ENCODE assay signal across 10 cellular contexts in genomic region chr5:109406719-109407118, GRCh38. TPM values are rescaled to one million over a fixed set of nuclear protein-coding genes. Genes with fewer than 3 reads are reported as not detected.
DNase-seq lines count a peak whose midpoint lies in the region; ATAC-seq, FAIRE-seq and TF ChIP-seq lines count a peak whose summit lies in the region.
"Had no signal": no experiment of that assay in that cellular context is flagged by ENCODE, and none has a peak within 500 bp of the region (broad histone marks: within the 10 kb centered on the region; RNA-seq: fewer than 3 reads in every experiment).

No MANE protein-coding gene starts in this region.

- peak overlapping the region in 1 of 3 donors; percentile 59 for H3K27ac Mint-ChIP-seq in IgD-negative memory B cell
- peak overlapping the region; percentile 99 to 100 for H3K27ac Mint-ChIP-seq in natural killer cell

- no peaks in the 10 kb centered on the region for H4K20me1 ChIP-seq in K562 (replicated peaks; ENCODE audit: control insufficient read depth, insufficient read depth, low read length)

- FAIRE-seq in K562 (lab: Jason Lieb, UNC): no peak

- WGBS in K562 (ENCODE audit: insufficient coverage, low coverage, missing lambda C conversion rate): 23% methylated on average over 1 of the region's 1 CpG

- H3K36me3 Mint-ChIP-seq in IgD-negative memory B cell (peaks cover 6% of the 10 kb centered on the region), natural killer cell (no peaks in the 10 kb centered on the region)

- no peak overlapping the region for H3K27ac ChIP-seq in AG04450 (ENCODE audit: low read depth, low read length)
- H3K27ac ChIP-seq in K562 (ENCODE audit: extremely low read depth, low read depth, low read length): peak overlapping the region; percentile 9; the same call in 2 of the 3 replicates
- H3K27ac ChIP-seq: WERI-Rb-1 had no signal

- no peak for ATAC-seq in K562
- no peak for ATAC-seq in natural killer cell

- TF ChIP-seq RAD21 in K562 (CRISPR knock-in tag; conservative IDR thresholded peaks at IDR 0.05 in 1 of 2, IDR thresholded peaks at IDR 0.05 in 1 of 2): no peak

- H3K4me3 Mint-ChIP-seq in IgD-negative memory B cell: peak overlapping the region in 3 of 4 donors; percentile 0 to 77 (median 28)
- peak overlapping the region; percentile 99 for H3K4me3 Mint-ChIP-seq in natural killer cell

- H3K4me1 ChIP-seq in K562 (replicated peaks in 1 of 2; ENCODE audit: control insufficient read depth in 2 of 2, insufficient read depth in 2 of 2, low read length in 2 of 2): peaks cover 0 to 5% of the 10 kb centered on the region in 2 experiments; a peak in 3 of 5 replicates

- H3K4me3 ChIP-seq in AG04450 (ENCODE audit: low read depth, low read length) (peak overlapping the region; percentile 89), K562 (peak overlapping the region; percentile 85)

- peaks cover 23 to 51% (median 29%) of the 10 kb centered on the region in 3 donors for H3K4me1 Mint-ChIP-seq in IgD-negative memory B cell
- H3K4me1 Mint-ChIP-seq in natural killer cell: peaks cover 65 to 80% of the 10 kb centered on the region in 2 donors

- no peak for TF ChIP-seq EP300 in K562 (IDR thresholded peaks at IDR 0.05; ENCODE audit: low read length)

- H3K79me2 ChIP-seq in K562 (ENCODE audit: control insufficient read depth, insufficient read depth, low read length): peaks cover 80% of the 10 kb centered on the region

- peak overlapping the region; percentile 61; the same call in 1 of the 2 replicates for H3K4me2 ChIP-seq in K562 (ENCODE audit: insufficient read depth, low read length)

- POLR2A ChIA-PET in AG04450 (lab: Yijun Ruan, JAX) (no interaction called here), K562 (lab: Yijun Ruan, JAX) (no interaction called here)

- H2AFZ ChIP-seq in K562 (ENCODE audit: low read depth, low read length): no peak overlapping the region

- no peaks in the 10 kb centered on the region for H3K9me3 Mint-ChIP-seq in IgD-negative memory B cell
- no peaks in the 10 kb centered on the region for H3K9me3 Mint-ChIP-seq in natural killer cell

- H3K9me3 ChIP-seq in AG04450 (ENCODE audit: control insufficient read depth, insufficient read depth, low read length): peaks cover 8% of the 10 kb centered on the region; the same call in 1 of the 2 replicates
- peaks cover 4% of the 10 kb centered on the region; the same call in 1 of the 2 replicates for H3K9me3 ChIP-seq in K562 (replicated peaks; ENCODE audit: control insufficient read depth, insufficient read depth, low read depth, low read length)

- DNase-seq in AG04450 (ENCODE audit: low read depth, low spot score) (no peak), K562 (ENCODE audit: extremely low read depth in 1 of 4, low spot score in 3 of 4) (no peak), natural killer cell (no peak), 8988T (no peak), NCI-H1930 (lab: John Stamatoyannopoulos, UW) (no peak), GOT3 (lab: John Stamatoyannopoulos, UW) (no peak)
- DNase-seq in stimulated activated naive CD4-positive, alpha-beta T cell (lab: John Stamatoyannopoulos, UW): no peak
- DNase-seq: NCI-H748 treated with DMSO at 0.1 percent for 48 hours, WERI-Rb-1 had no signal

- no peaks in the 10 kb centered on the region for H3K27me3 ChIP-seq in AG04450 (ENCODE audit: control insufficient read depth, insufficient read depth, low read length)
- no peaks in the 10 kb centered on the region for H3K27me3 ChIP-seq in K562 (ENCODE audit: control insufficient read depth in 2 of 2, insufficient read depth in 2 of 2, low read length in 2 of 2)

- TF ChIP-seq POLR2A in K562 (conservative IDR thresholded peaks at IDR 0.05): no peak

- no peak for TF ChIP-seq CTCF in AG04450 (IDR thresholded peaks at IDR 0.05; ENCODE audit: low read depth, low read length)
- no peak for TF ChIP-seq CTCF in K562 (IDR thresholded peaks at IDR 0.05 in 2 of 3, conservative IDR thresholded peaks at IDR 0.05 in 1 of 3; ENCODE audit: insufficient read depth in 2 of 3, low read depth in 1 of 3, low read length in 3 of 3)
- TF ChIP-seq CTCF in natural killer cell (IDR thresholded peaks at IDR 0.05): no peak

- H3K36me3 ChIP-seq in K562 (ENCODE audit: control insufficient read depth, insufficient read depth, low read length): peaks cover 9% of the 10 kb centered on the region; the same call in 2 of the 3 replicates
- H3K36me3 ChIP-seq: WERI-Rb-1 had no signal

- in situ Hi-C loops in K562 (cut with MboI): no loop called here

- no peaks in the 10 kb centered on the region for H3K9me1 ChIP-seq in K562 (ENCODE audit: control insufficient read depth, insufficient read depth, low read length)

- BruUV-seq in K562 (replicated peaks; lab: Mats Ljungman, UMichigan): no TSS peak

- H3K9ac ChIP-seq in K562 (ENCODE audit: insufficient read depth in 1 of 2, low read depth in 2 of 2, low read length in 2 of 2): peak overlapping the region in 1 of 2 experiments; percentile 90; a peak in 2 of 4 replicates

- CTCF ChIA-PET in AG04450 (lab: Charles Lee) (no interaction called here), K562 (lab: Yijun Ruan, JAX; ENCODE audit: low intra/inter-chr PET ratio) (no interaction called here)

- no peaks in the 10 kb centered on the region for H3K27me3 Mint-ChIP-seq in IgD-negative memory B cell
- H3K27me3 Mint-ChIP-seq in natural killer cell (ENCODE audit: low read depth in 2 of 2): no peaks in the 10 kb centered on the region

- intact Hi-C loops in K562 (cut with micrococcal nuclease): no loop called here
- intact Hi-C loops in natural killer cell (cut with micrococcal nuclease): loop anchor here (5.0 kb wide), 1 partner anchor 679 kb away; no protein-coding TSS in a partner anchor

TF ChIP-seq in K562, 482 proteins besides CTCF, POLR2A, EP300 and RAD21:
- TF ChIP-seq ATF3 (IDR thresholded peaks at IDR 0.05) (peak; percentile 43; the same call in 1 of the 2 replicates), ATF3 (CRISPR knock-in tag; conservative IDR thresholded peaks at IDR 0.05) (no peak), POLR3G (IDR thresholded peaks at IDR 0.05; ENCODE audit: extremely low read depth, insufficient read length, insufficient replicate concordance) (no peak), CEBPG (CRISPR knock-in tag; IDR thresholded peaks at IDR 0.05) (no peak), CEBPG (tag; conservative IDR thresholded peaks at IDR 0.05 in 1 of 2, IDR thresholded peaks at IDR 0.05 in 1 of 2) (peak in 1 of 2 experiments; percentile 39; a peak in 1 of 4 replicates)

RNA-seq across cellular contexts. Expression of gene PJA2, which starts 3.1 kb away (rescaled TPM):
- polyA plus RNA-seq in AG04450 (2011; rRNA removed): 78.6 and 109 TPM in 2 replicates
- polyA minus RNA-seq in AG04450 (2011; rRNA and poly(A)+ RNA removed): 65.1 and 114 TPM in 2 replicates
- 45.6 TPM for polyA plus RNA-seq in IgD-negative memory B cell
- 17.3 and 73.8 TPM in 2 replicates for total RNA-seq in K562 (2011; cell fraction: chromatin; rRNA removed; ENCODE audit: low replicate concordance)
- 9.3 and 12.9 TPM in 2 replicates for total RNA-seq in K562 (2011; cell fraction: nucleolus; rRNA removed)
- 29.8 and 44.4 TPM in 2 replicates for total RNA-seq in K562 (2011; cell fraction: nucleoplasm; rRNA removed)
- total RNA-seq in K562 (2014; rRNA removed): 25.1 and 26.4 TPM in 2 replicates
- total RNA-seq in K562 (2014; rRNA removed; fragmentation: Illumina TruSeq; extraction: Trizol): 56.7 and 63.5 TPM in 2 replicates
- 48.8 and 52.1 TPM in 2 replicates for total RNA-seq in K562 (2015; rRNA removed; fragmentation: Illumina TruSeq; extraction: Trizol)
- total RNA-seq in K562 (2021): 43.1 and 43.7 TPM in 2 replicates
- polyA plus RNA-seq in K562 (2011; rRNA removed): 69.6 and 82.1 TPM in 2 replicates
- polyA plus RNA-seq in K562 (2011; cell fraction: cytosol; rRNA removed): 16.4 and 39.3 TPM in 2 replicates
- polyA plus RNA-seq in K562 (2011; cell fraction: nucleus; rRNA removed): 14.9 and 24.4 TPM in 2 replicates
- 44.5 and 46.7 TPM in 2 replicates for polyA plus RNA-seq in K562 (2012)
- 50.2 and 53.2 TPM in 2 replicates for polyA plus RNA-seq in K562 (2014; fragmentation: Illumina TruSeq; extraction: Trizol)
- 10 to 100 TPM; 31.2 to 50.1 TPM for polyA plus RNA-seq in K562 (2014; fragmentation: Nextera tagmentation; extraction: Ambion mirVana)
- polyA plus RNA-seq in K562 (2014; rRNA removed): 33.9 TPM in 2 replicates
- 150 and 167 TPM in 2 replicates for polyA minus RNA-seq in K562 (2011; rRNA and poly(A)+ RNA removed)
- polyA minus RNA-seq in K562 (2011; cell fraction: cytosol; rRNA and poly(A)+ RNA removed): 39.3 and 47.3 TPM in 2 replicates
- 21.4 and 44.0 TPM in 2 replicates for polyA minus RNA-seq in K562 (2011; cell fraction: nucleus; rRNA and poly(A)+ RNA removed)
- 10 to 100 TPM; 85.6 to 99.8 (median 90.8) TPM for total RNA-seq in natural killer cell
